23 cellular contexts compared by ENCODE assay signal in genomic region chr4:10421344-10422055, GRCh38. TPM values are rescaled to one million over a fixed set of nuclear protein-coding genes. Genes with fewer than 3 reads are reported as not detected.
DNase-seq lines count a peak whose midpoint lies in the region; ATAC-seq, FAIRE-seq and TF ChIP-seq lines count a peak whose summit lies in the region.
"Had no signal": no experiment of that assay in that cellular context is flagged by ENCODE, and none has a peak within 500 bp of the region (broad histone marks: within the 10 kb centered on the region; RNA-seq: fewer than 3 reads in every experiment).

No MANE protein-coding gene starts in this region.

- H3K9me3 Mint-ChIP-seq in activated naive CD4-positive, alpha-beta T cell treated with anti-CD3 and anti-CD28 coated beads for 36 hours: peaks cover 23% of the 10 kb centered on the region
- peaks cover 26% of the 10 kb centered on the region for H3K9me3 Mint-ChIP-seq in activated naive CD8-positive, alpha-beta T cell treated with anti-CD3 and anti-CD28 coated beads for 36 hours
- peaks cover 14 to 23% of the 10 kb centered on the region in 2 donors for H3K9me3 Mint-ChIP-seq in stimulated activated naive B cell treated with anti-CD40 and anti-IgM and Interleukin-4, amounts not matched to agents 10 μg/mL and 1 μg/mL and 100 μg/mL, for 72 hours

- no peak overlapping the region for H2AFZ ChIP-seq in Loucy (ENCODE audit: low read length)
- H2AFZ ChIP-seq in hepatocyte: no peak overlapping the region
- H2AFZ ChIP-seq in HepG2 (ENCODE audit: low read length): no peak overlapping the region

- DNase-seq in activated naive CD4-positive, alpha-beta T cell treated with anti-CD3 and anti-CD28 coated beads for 36 hours: peak; percentile 9
- no peak for DNase-seq in activated naive CD4-positive, alpha-beta T cell treated with anti-CD3 and anti-CD28 coated beads, Interleukin-2, amount 50 U/mL, for 16 hours
- no peak for DNase-seq in activated naive CD8-positive, alpha-beta T cell treated with anti-CD3 and anti-CD28 coated beads for 36 hours
- no peak for DNase-seq in stimulated activated naive B cell treated with anti-CD40 and anti-IgM and Interleukin-4, amounts not matched to agents 10 μg/mL and 1 μg/mL and 100 μg/mL, for 72 hours
- DNase-seq in hepatocyte (ENCODE audit: low spot score) (no peak), HepG2 (ENCODE audit: low spot score) (no peak)
- DNase-seq: aorta, cerebellar nuclear complex, gastrocnemius medialis, kidney, NCI-H1092 treated with DMSO at 0.1 percent for 48 hours, NCI-H524, right cardiac atrium, T1000 had no signal

- TF ChIP-seq CTCF in Loucy (conservative IDR thresholded peaks at IDR 0.05; ENCODE audit: low read length) (no peak), hepatocyte (IDR thresholded peaks at IDR 0.05; ENCODE audit: poor library complexity) (no peak), HepG2 (CRISPR knock-in tag; IDR thresholded peaks at IDR 0.05) (no peak)

- H3K36me3 Mint-ChIP-seq in activated naive CD4-positive, alpha-beta T cell treated with anti-CD3 and anti-CD28 coated beads for 36 hours (ENCODE audit: low read depth): peaks cover 1% of the 10 kb centered on the region
- H3K36me3 Mint-ChIP-seq in activated naive CD8-positive, alpha-beta T cell treated with anti-CD3 and anti-CD28 coated beads for 36 hours: peaks cover 11% of the 10 kb centered on the region
- peaks cover 4 to 7% of the 10 kb centered on the region in 2 donors for H3K36me3 Mint-ChIP-seq in stimulated activated naive B cell treated with anti-CD40 and anti-IgM and Interleukin-4, amounts not matched to agents 10 μg/mL and 1 μg/mL and 100 μg/mL, for 72 hours
- H3K36me3 Mint-ChIP-seq: CD14-positive monocyte had no signal

- POLR2A ChIA-PET in HepG2 (lab: Yijun Ruan, JAX): no interaction called here

- H3K27me3 ChIP-seq in Loucy (ENCODE audit: insufficient read depth, low read length, poor library complexity, severe bottlenecking): no peaks in the 10 kb centered on the region
- no peaks in the 10 kb centered on the region for H3K27me3 ChIP-seq in hepatocyte
- no peaks in the 10 kb centered on the region; a peak in 1 of 5 replicates for H3K27me3 ChIP-seq in HepG2 (ENCODE audit: control insufficient read depth in 1 of 2, insufficient read depth in 2 of 2, low read length in 2 of 2)
- H3K27me3 ChIP-seq: gastrocnemius medialis had no signal

- H3K4me2 ChIP-seq in Loucy (ENCODE audit: low read depth, low read length, poor library complexity, severe bottlenecking) (peak overlapping the region; percentile 47), hepatocyte (no peak overlapping the region), HepG2 (ENCODE audit: low read depth, low read length) (no peak overlapping the region)
- H3K4me2 ChIP-seq: KMS-11 had no signal

- intact Hi-C loops in activated naive CD4-positive, alpha-beta T cell treated with anti-CD3 and anti-CD28 coated beads for 36 hours (cut with micrococcal nuclease): no loop called here
- intact Hi-C loops in HepG2 (cut with micrococcal nuclease; ENCODE audit: unreplicated experiment): no loop called here

- BruUV-seq in HepG2 (replicated peaks; lab: Mats Ljungman, UMichigan): no TSS peak

- H3K4me1 ChIP-seq in Loucy (ENCODE audit: insufficient read depth, low read length, poor library complexity, severe bottlenecking) (peaks cover 43% of the 10 kb centered on the region), hepatocyte (ENCODE audit: insufficient read depth) (peaks cover 3% of the 10 kb centered on the region), HepG2 (ENCODE audit: insufficient read depth, low read length) (no peaks in the 10 kb centered on the region)
- H3K4me1 ChIP-seq: gastrocnemius medialis had no signal

- no peak overlapping the region for H3K27ac Mint-ChIP-seq in activated naive CD4-positive, alpha-beta T cell treated with anti-CD3 and anti-CD28 coated beads for 36 hours
- peak overlapping the region; percentile 43 for H3K27ac Mint-ChIP-seq in activated naive CD8-positive, alpha-beta T cell treated with anti-CD3 and anti-CD28 coated beads for 36 hours
- no peak overlapping the region for H3K27ac Mint-ChIP-seq in stimulated activated naive B cell treated with anti-CD40 and anti-IgM and Interleukin-4, amounts not matched to agents 10 μg/mL and 1 μg/mL and 100 μg/mL, for 72 hours

- no peak for FAIRE-seq in HepG2 (lab: Jason Lieb, UNC)
- FAIRE-seq: GM12878, kidney had no signal

- WGBS in hepatocyte (ENCODE audit: low lambda C conversion rate, missing lambda C conversion rate): 80% methylated on average over 3 of the region's 3 CpGs
- 11% methylated on average over 3 of the region's 3 CpGs for WGBS in HepG2 (ENCODE audit: low lambda C conversion rate)

- in situ Hi-C loops in HepG2 (cut with HindIII; ENCODE audit: extremely low pct_ligation_motif_present, low pct_unique_long_range_greater_than_20kb): loop anchor here (25.0 kb wide), 1 partner anchor 659 kb away; no protein-coding TSS in a partner anchor

- no peak for TF ChIP-seq RAD21 in HepG2 (CRISPR knock-in tag; IDR thresholded peaks at IDR 0.05)

- H3K36me3 ChIP-seq in Loucy (ENCODE audit: insufficient read depth, low read length) (no peaks in the 10 kb centered on the region), hepatocyte (replicated peaks; ENCODE audit: insufficient read depth, low read depth) (no peaks in the 10 kb centered on the region), HepG2 (replicated peaks in 1 of 2; ENCODE audit: control insufficient read depth in 1 of 2, insufficient read depth in 2 of 2, low read length in 2 of 2) (no peaks in the 10 kb centered on the region)
- H3K36me3 ChIP-seq: gastrocnemius medialis, thoracic aorta had no signal

- no peaks in the 10 kb centered on the region for H3F3A ChIP-seq in Loucy (ENCODE audit: low read depth)

- H3K9me3 ChIP-seq in Loucy (ENCODE audit: insufficient read depth, low read depth, low read length) (peaks cover 11% of the 10 kb centered on the region; the same call in 1 of the 2 replicates), hepatocyte (ENCODE audit: low read depth) (no peaks in the 10 kb centered on the region), HepG2 (ENCODE audit: low read length) (no peaks in the 10 kb centered on the region)
- H3K9me3 ChIP-seq: gastrocnemius medialis, thoracic aorta had no signal

- H3K27me3 Mint-ChIP-seq in activated naive CD4-positive, alpha-beta T cell treated with anti-CD3 and anti-CD28 coated beads for 36 hours (ENCODE audit: low read depth): no peaks in the 10 kb centered on the region
- no peaks in the 10 kb centered on the region for H3K27me3 Mint-ChIP-seq in activated naive CD8-positive, alpha-beta T cell treated with anti-CD3 and anti-CD28 coated beads for 36 hours
- no peaks in the 10 kb centered on the region for H3K27me3 Mint-ChIP-seq in stimulated activated naive B cell treated with anti-CD40 and anti-IgM and Interleukin-4, amounts not matched to agents 10 μg/mL and 1 μg/mL and 100 μg/mL, for 72 hours

- H4K20me1 ChIP-seq in Loucy (ENCODE audit: insufficient read depth, low read length, poor library complexity, severe bottlenecking) (no peaks in the 10 kb centered on the region), hepatocyte (ENCODE audit: insufficient read depth, poor library complexity, severe bottlenecking) (no peaks in the 10 kb centered on the region), HepG2 (ENCODE audit: insufficient read depth, low read length) (no peaks in the 10 kb centered on the region)

- TF ChIP-seq EP300 in HepG2 (IDR thresholded peaks at IDR 0.05; ENCODE audit: low read depth in 2 of 2, low read length in 2 of 2) (no peak), HepG2 (CRISPR knock-in tag; IDR thresholded peaks at IDR 0.05; ENCODE audit: borderline replicate concordance) (no peak)

- peak overlapping the region; percentile 12 for H3K4me3 ChIP-seq in Loucy (ENCODE audit: low read length, poor library complexity, severe bottlenecking)
- no peak overlapping the region for H3K4me3 ChIP-seq in hepatocyte
- H3K4me3 ChIP-seq in HepG2 (replicated peaks in 1 of 3; ENCODE audit: insufficient read depth in 1 of 3, low read depth in 2 of 3, low read length in 3 of 3): no peak overlapping the region
- H3K4me3 ChIP-seq: gastrocnemius medialis, GM12878, lung, thoracic aorta had no signal

- TF ChIP-seq POLR2A in HepG2 (IDR thresholded peaks at IDR 0.05; ENCODE audit: insufficient read depth in 1 of 2, low read depth in 2 of 2, low read length in 2 of 2): no peak

- H3K79me2 ChIP-seq in Loucy (ENCODE audit: insufficient read depth, low read length) (no peaks in the 10 kb centered on the region), hepatocyte (no peaks in the 10 kb centered on the region), HepG2 (ENCODE audit: insufficient read depth, low read length) (no peaks in the 10 kb centered on the region)

- peaks cover 3% of the 10 kb centered on the region for H3K4me1 Mint-ChIP-seq in activated naive CD4-positive, alpha-beta T cell treated with anti-CD3 and anti-CD28 coated beads for 36 hours (ENCODE audit: low read depth)
- peaks cover 22% of the 10 kb centered on the region for H3K4me1 Mint-ChIP-seq in activated naive CD8-positive, alpha-beta T cell treated with anti-CD3 and anti-CD28 coated beads for 36 hours
- H3K4me1 Mint-ChIP-seq in stimulated activated naive B cell treated with anti-CD40 and anti-IgM and Interleukin-4, amounts not matched to agents 10 μg/mL and 1 μg/mL and 100 μg/mL, for 72 hours: peaks cover 14 to 42% of the 10 kb centered on the region in 2 donors
- H3K4me1 Mint-ChIP-seq: CD14-positive monocyte had no signal

- H3K9me2 ChIP-seq in Loucy (replicated peaks; ENCODE audit: low read depth, low read length): no peaks in the 10 kb centered on the region
- H3K9me2 ChIP-seq in hepatocyte (replicated peaks; ENCODE audit: insufficient read depth): no peaks in the 10 kb centered on the region

- peak; percentile 77 to 84 for ATAC-seq in stimulated activated naive B cell treated with anti-CD40 and anti-IgM and Interleukin-4, amounts not matched to agents 10 μg/mL and 1 μg/mL and 100 μg/mL, for 72 hours (replicated peaks)
- ATAC-seq in HG03520 (IDR thresholded peaks at IDR 0.05; ENCODE audit: unreplicated experiment): no peak
- ATAC-seq in HepG2: no peak
- ATAC-seq: esophagus mucosa, gastrocnemius medialis, GM12878, right cardiac atrium had no signal

- peak overlapping the region; percentile 4 for H3K9ac ChIP-seq in Loucy (ENCODE audit: low read depth, low read length, poor library complexity, severe bottlenecking)
- no peak overlapping the region for H3K9ac ChIP-seq in HepG2 (ENCODE audit: insufficient read depth, low read depth, low read length)
- H3K9ac ChIP-seq: KMS-11 had no signal

- H3K27ac ChIP-seq in hepatocyte: no peak overlapping the region
- no peak overlapping the region for H3K27ac ChIP-seq in HepG2 (ENCODE audit: extremely low read length, insufficient read depth, low read length)
- H3K27ac ChIP-seq: gastrocnemius medialis, KMS-11, thoracic aorta had no signal

- CTCF ChIA-PET in activated naive CD4-positive, alpha-beta T cell treated with anti-CD3 and anti-CD28 coated beads for 36 hours (lab: Charles Lee): interaction anchor here (0.9 to 1.9 kb wide), 2 partner anchors 40 to 116 kb away, joined by 3 to 7 read pairs; no protein-coding TSS in a partner anchor
- CTCF ChIA-PET in HepG2 (lab: Yijun Ruan, JAX; ENCODE audit: low intra/inter-chr PET ratio, low total read pairs): no interaction called here

- H3K4me3 Mint-ChIP-seq in activated naive CD4-positive, alpha-beta T cell treated with anti-CD3 and anti-CD28 coated beads for 36 hours: no peak overlapping the region
- peak overlapping the region; percentile 30 for H3K4me3 Mint-ChIP-seq in activated naive CD8-positive, alpha-beta T cell treated with anti-CD3 and anti-CD28 coated beads for 36 hours
- H3K4me3 Mint-ChIP-seq in stimulated activated naive B cell treated with anti-CD40 and anti-IgM and Interleukin-4, amounts not matched to agents 10 μg/mL and 1 μg/mL and 100 μg/mL, for 72 hours: no peak overlapping the region
- H3K4me3 Mint-ChIP-seq: CD14-positive monocyte had no signal

RNA-seq across cellular contexts. Expression of gene ZNF518B, which starts 35.7 kb away (rescaled TPM):
- total RNA-seq in activated naive CD4-positive, alpha-beta T cell treated with anti-CD3 and anti-CD28 coated beads for 36 hours: 10 to 100 TPM; 10.7 to 11.2 TPM
- total RNA-seq in activated naive CD8-positive, alpha-beta T cell treated with anti-CD3 and anti-CD28 coated beads for 36 hours: 10 to 100 TPM; 14.1 to 18.0 TPM
- total RNA-seq in hepatocyte (59.3 TPM in 2 replicates), HepG2 (2016; rRNA removed; fragmentation: Illumina TruSeq; extraction: Trizol) (0.02 and 0.17 TPM in 2 replicates)
- polyA plus RNA-seq in hepatocyte (4.1 and 13.1 TPM in 2 replicates), HepG2 (2011; rRNA removed) (not detected in 2 replicates)
- total RNA-seq in HepG2 (2016; cell fraction: cytosol; rRNA removed; fragmentation: Illumina TruSeq; extraction: Trizol; ENCODE audit: low read depth): not detected in 2 replicates
- total RNA-seq in HepG2 (2016; cell fraction: insoluble cytoplasmic fraction; rRNA removed; fragmentation: Illumina TruSeq; extraction: Trizol): 0.02 TPM in 1 of 2 replicates, not detected in the other
- 0.03 TPM in 1 of 2 replicates, not detected in the other for total RNA-seq in HepG2 (2016; cell fraction: membrane; rRNA removed; fragmentation: Illumina TruSeq; extraction: Trizol)
- total RNA-seq in HepG2 (2016; cell fraction: nucleus; rRNA removed; fragmentation: Illumina TruSeq; extraction: Trizol): 0.09 TPM in 1 of 2 replicates, not detected in the other
- not detected in 2 replicates for polyA plus RNA-seq in HepG2 (2011; cell fraction: cytosol; rRNA removed)
- polyA plus RNA-seq in HepG2 (2011; cell fraction: nucleus; rRNA removed): not detected in 2 replicates
- polyA plus RNA-seq in HepG2 (2012): not detected in 2 replicates
- polyA plus RNA-seq in HepG2 (2016; cell fraction: cytosol; fragmentation: Illumina TruSeq; extraction: Trizol; ENCODE audit: low read depth): not detected in 2 replicates
- 0.07 TPM in 1 of 2 replicates, not detected in the other for polyA plus RNA-seq in HepG2 (2016; cell fraction: insoluble cytoplasmic fraction; fragmentation: Illumina TruSeq; extraction: Trizol; ENCODE audit: low read depth)
- polyA plus RNA-seq in HepG2 (2016; cell fraction: membrane; fragmentation: Illumina TruSeq; extraction: Trizol; ENCODE audit: low read depth): not detected in 2 replicates
- polyA plus RNA-seq in HepG2 (2016; cell fraction: nucleus; fragmentation: Illumina TruSeq; extraction: Trizol; ENCODE audit: insufficient read depth, low read depth): not detected in 2 replicates
- 0.05 TPM in 1 of 2 replicates, not detected in the other for polyA minus RNA-seq in HepG2 (2011; rRNA and poly(A)+ RNA removed; ENCODE audit: low replicate concordance)
- polyA minus RNA-seq in HepG2 (2011; cell fraction: cytosol; rRNA and poly(A)+ RNA removed): not detected in 2 replicates
- polyA minus RNA-seq in HepG2 (2011; cell fraction: nucleus; rRNA and poly(A)+ RNA removed): 0.25 TPM in 1 of 2 replicates, not detected in the other
- total RNA-seq: A673 had no signal

Comparison
In these comparisons a context has a peak if more than half of its experiments do, and no peak if none do; other contexts are left out.
1. ATAC-seq: peak in stimulated activated naive B cell treated with anti-CD40 and anti-IgM and Interleukin-4, amounts not matched to agents 10 μg/mL and 1 μg/mL and 100 μg/mL, for 72 hours (2 of 2); none in HG03520 (single experiment) and HepG2 (single experiment).
2. RNA of gene ZNF518B, which starts 35.7 kb away (total RNA-seq): 59.3 TPM in hepatocyte, 14.1 to 18.0 TPM in activated naive CD8-positive, alpha-beta T cell treated with anti-CD3 and anti-CD28 coated beads for 36 hours and 10.7 to 11.2 TPM in activated naive CD4-positive, alpha-beta T cell treated with anti-CD3 and anti-CD28 coated beads for 36 hours; 0.02 to 0.17 TPM in HepG2; every median in the first group is over 10 times any median in the second.